ENCODE assay signal across 23 cellular contexts in genomic region chr20:1672728-1673127, GRCh38. TPM values are rescaled to one million over a fixed set of nuclear protein-coding genes. Genes with fewer than 3 reads are reported as not detected.
DNase-seq lines count a peak whose midpoint lies in the region; ATAC-seq lines count a peak whose summit lies in the region.
"Had no signal": no experiment of that assay in that cellular context is flagged by ENCODE, and none has a peak within 500 bp of the region (broad histone marks: within the 10 kb centered on the region; RNA-seq: fewer than 3 reads in every experiment).

No MANE protein-coding gene starts in this region.

- ATAC-seq in activated CD8-positive, alpha-beta memory T cell treated with anti-CD3 and anti-CD28 coated beads, Interleukin-2, amount 10 ng/mL, durations not matched to agents 7 days and 5 days = no peak
- ATAC-seq in T-cell (replicated peaks in 1 of 4) = no peak
- ATAC-seq in activated naive CD8-positive, alpha-beta T cell treated with anti-CD3 and anti-CD28 coated beads, Interleukin-2, amount 50 U/mL, for 24 hours = no peak
- peak; percentile 42 for ATAC-seq in stimulated activated effector memory CD8-positive, alpha-beta T cell treated with anti-CD3 and anti-CD28 coated beads, Interleukin-12 subunit alpha, Interleukin-12 subunit beta, amount 100 ng/mL, for 72 hours
- ATAC-seq: heart left ventricle, left lobe of liver, upper lobe of right lung had no signal

- CTCF ChIA-PET in activated CD8-positive, alpha-beta memory T cell treated with anti-CD3 and anti-CD28 coated beads, Interleukin-2, amount 10 ng/mL, durations not matched to agents 7 days and 5 days (lab: Charles Lee) = no interaction called here
- CTCF ChIA-PET in T-cell (lab: Charles Lee) = no interaction called here

- POLR2A ChIA-PET in T-cell (lab: Charles Lee) = no interaction called here

- H3K27me3 Mint-ChIP-seq in activated CD8-positive, alpha-beta memory T cell treated with anti-CD3 and anti-CD28 coated beads, Interleukin-2, amount 10 ng/mL, durations not matched to agents 7 days and 5 days = no peaks in the 10 kb centered on the region
- H3K27me3 Mint-ChIP-seq in T-cell = no peaks in the 10 kb centered on the region
- no peaks in the 10 kb centered on the region for H3K27me3 Mint-ChIP-seq in activated naive CD8-positive, alpha-beta T cell treated with anti-CD3 and anti-CD28 coated beads, Interleukin-2, amount 50 U/mL, for 24 hours

- H3K9me3 Mint-ChIP-seq in activated CD8-positive, alpha-beta memory T cell treated with anti-CD3 and anti-CD28 coated beads, Interleukin-2, amount 10 ng/mL, durations not matched to agents 7 days and 5 days (ENCODE audit: low read depth) = peaks cover 6% of the 10 kb centered on the region
- peaks cover 0 to 9% (median 0%) of the 10 kb centered on the region in 3 donors for H3K9me3 Mint-ChIP-seq in T-cell
- peaks cover 13% of the 10 kb centered on the region for H3K9me3 Mint-ChIP-seq in activated naive CD8-positive, alpha-beta T cell treated with anti-CD3 and anti-CD28 coated beads, Interleukin-2, amount 50 U/mL, for 24 hours
- H3K9me3 Mint-ChIP-seq in stimulated activated effector memory CD8-positive, alpha-beta T cell treated with anti-CD3 and anti-CD28 coated beads, Interleukin-12 subunit alpha, Interleukin-12 subunit beta, amount 100 ng/mL, for 72 hours = no peaks in the 10 kb centered on the region
- H3K9me3 Mint-ChIP-seq: dendritic cell treated with granulocyte-macrophage colony-stimulating factor and Interleukin-4, amounts not matched to agents 40 ng/mL and 50 ng/mL, for 4 days had no signal

- H3K36me3 Mint-ChIP-seq in activated CD8-positive, alpha-beta memory T cell treated with anti-CD3 and anti-CD28 coated beads, Interleukin-2, amount 10 ng/mL, durations not matched to agents 7 days and 5 days = peaks cover 23% of the 10 kb centered on the region
- peaks cover 19% of the 10 kb centered on the region for H3K36me3 Mint-ChIP-seq in T-cell
- peaks cover 28% of the 10 kb centered on the region for H3K36me3 Mint-ChIP-seq in activated naive CD8-positive, alpha-beta T cell treated with anti-CD3 and anti-CD28 coated beads, Interleukin-2, amount 50 U/mL, for 24 hours (ENCODE audit: low read depth)
- no peaks in the 10 kb centered on the region for H3K36me3 Mint-ChIP-seq in stimulated activated effector memory CD8-positive, alpha-beta T cell treated with anti-CD3 and anti-CD28 coated beads, Interleukin-12 subunit alpha, Interleukin-12 subunit beta, amount 100 ng/mL, for 72 hours

- DNase-seq in activated CD8-positive, alpha-beta memory T cell treated with anti-CD3 and anti-CD28 coated beads, Interleukin-2, amount 10 ng/mL, durations not matched to agents 7 days and 5 days = no peak
- DNase-seq in activated CD8-positive, alpha-beta memory T cell treated with anti-CD3 and anti-CD28 coated beads, Interleukin-2, amount 50 U/mL, for 4 hours = no peak
- DNase-seq in T-cell (no peak), NCI-H187 treated with DMSO at 0.1 percent for 48 hours (lab: John Stamatoyannopoulos, UW) (no peak), UCSD-AML1 (lab: John Stamatoyannopoulos, UW; ENCODE audit: unreplicated experiment) (no peak)
- DNase-seq in activated naive CD8-positive, alpha-beta T cell treated with anti-CD3 and anti-CD28 coated beads, Interleukin-2, amount 50 U/mL, for 24 hours = no peak
- no peak for DNase-seq in stimulated activated effector memory CD8-positive, alpha-beta T cell treated with anti-CD3 and anti-CD28 coated beads, Interleukin-12 subunit alpha, Interleukin-12 subunit beta, amount 100 ng/mL, for 72 hours (ENCODE audit: low spot score in 2 of 2)
- no peak for DNase-seq in stimulated activated CD8-positive, alpha-beta memory T cell treated with anti-CD3 and anti-CD28 coated beads, Interleukin-4, amount 100 ng/mL, for 48 hours
- DNase-seq: activated CD4-positive, alpha-beta T cell treated with anti-CD3 and anti-CD28 coated beads for 1 hour; adrenal gland; heart left ventricle; mesendoderm; NCI-H2171 treated with DMSO at 0.1 percent for 48 hours; NCI-H526; retina; SK-N-SH; upper lobe of right lung had no signal

- H3K4me3 Mint-ChIP-seq in activated CD8-positive, alpha-beta memory T cell treated with anti-CD3 and anti-CD28 coated beads, Interleukin-2, amount 10 ng/mL, durations not matched to agents 7 days and 5 days = no peak overlapping the region
- peak overlapping the region; percentile 35 to 71 (median 49) for H3K4me3 Mint-ChIP-seq in T-cell
- H3K4me3 Mint-ChIP-seq in activated naive CD8-positive, alpha-beta T cell treated with anti-CD3 and anti-CD28 coated beads, Interleukin-2, amount 50 U/mL, for 24 hours = peak overlapping the region; percentile 69
- H3K4me3 Mint-ChIP-seq in stimulated activated effector memory CD8-positive, alpha-beta T cell treated with anti-CD3 and anti-CD28 coated beads, Interleukin-12 subunit alpha, Interleukin-12 subunit beta, amount 100 ng/mL, for 72 hours = peak overlapping the region; percentile 43
- H3K4me3 Mint-ChIP-seq: dendritic cell treated with granulocyte-macrophage colony-stimulating factor and Interleukin-4, amounts not matched to agents 40 ng/mL and 50 ng/mL, for 4 days had no signal

- peaks cover 88% of the 10 kb centered on the region for H3K4me1 Mint-ChIP-seq in activated CD8-positive, alpha-beta memory T cell treated with anti-CD3 and anti-CD28 coated beads, Interleukin-2, amount 10 ng/mL, durations not matched to agents 7 days and 5 days
- peaks cover 97 to 99% (median 99%) of the 10 kb centered on the region in 3 donors for H3K4me1 Mint-ChIP-seq in T-cell
- peaks cover 97% of the 10 kb centered on the region for H3K4me1 Mint-ChIP-seq in activated naive CD8-positive, alpha-beta T cell treated with anti-CD3 and anti-CD28 coated beads, Interleukin-2, amount 50 U/mL, for 24 hours
- H3K4me1 Mint-ChIP-seq in stimulated activated effector memory CD8-positive, alpha-beta T cell treated with anti-CD3 and anti-CD28 coated beads, Interleukin-12 subunit alpha, Interleukin-12 subunit beta, amount 100 ng/mL, for 72 hours = peaks cover 84% of the 10 kb centered on the region

- H3K27ac Mint-ChIP-seq in activated CD8-positive, alpha-beta memory T cell treated with anti-CD3 and anti-CD28 coated beads, Interleukin-2, amount 10 ng/mL, durations not matched to agents 7 days and 5 days = peak overlapping the region; percentile 89
- peak overlapping the region; percentile 90 to 98 for H3K27ac Mint-ChIP-seq in T-cell
- H3K27ac Mint-ChIP-seq in activated naive CD8-positive, alpha-beta T cell treated with anti-CD3 and anti-CD28 coated beads, Interleukin-2, amount 50 U/mL, for 24 hours = peak overlapping the region; percentile 91
- peak overlapping the region; percentile 92 for H3K27ac Mint-ChIP-seq in stimulated activated effector memory CD8-positive, alpha-beta T cell treated with anti-CD3 and anti-CD28 coated beads, Interleukin-12 subunit alpha, Interleukin-12 subunit beta, amount 100 ng/mL, for 72 hours
- H3K27ac Mint-ChIP-seq: dendritic cell treated with granulocyte-macrophage colony-stimulating factor and Interleukin-4, amounts not matched to agents 40 ng/mL and 50 ng/mL, for 4 days had no signal

RNA-seq across cellular contexts. Expression of gene SIRPG, which starts 15.1 kb away (rescaled TPM):
- total RNA-seq in activated CD8-positive, alpha-beta memory T cell treated with anti-CD3 and anti-CD28 coated beads, Interleukin-2, amount 10 ng/mL, durations not matched to agents 7 days and 5 days = 100 to 1,000 TPM in 1 of 2 experiments, 10 to 100 TPM in 1; 93.8 to 122 TPM
- total RNA-seq in T-cell = 10 to 100 TPM; 25.4 to 59.5 (median 28.6) TPM
- total RNA-seq: A673, bronchial epithelial cell, H1, left lobe of liver, osteoblast had no signal

RNA-seq across cellular contexts. Expression of gene SIRPB1, which starts 52.9 kb away (rescaled TPM):
- 1 to 10 TPM; 6.0 to 8.3 TPM for total RNA-seq in activated CD8-positive, alpha-beta memory T cell treated with anti-CD3 and anti-CD28 coated beads, Interleukin-2, amount 10 ng/mL, durations not matched to agents 7 days and 5 days
- total RNA-seq in T-cell = 1 to 10 TPM in 4 of 5 donors, under 1 TPM in 1; 0.62 to 6.2 (median 3.1) TPM
- total RNA-seq: A673, bronchial epithelial cell had no signal
